ENCODE assay signal across 1 cellular context in genomic region chr20:41617931-41618806, GRCh38.
A peak's percentile ranks its signal among the peaks of the same experiment; 100 is the strongest.
TF ChIP-seq lines count a peak whose summit lies in the region.

CHD6 (minus strand) TSS chr20:41618377; CDS start chr20:41551337, 67,040 bp downstream.

TF ChIP-seq in HepG2, 621 proteins besides CTCF, POLR2A, EP300 and RAD21 (continued from another document and continues in another):
- TF ChIP-seq NKX3-1 (CRISPR knock-in tag; IDR thresholded peaks at IDR 0.05), result no peak
- no peak for TF ChIP-seq SMAD9 (CRISPR knock-in tag; IDR thresholded peaks at IDR 0.05)
- TF ChIP-seq ZNF567 (CRISPR knock-in tag; IDR thresholded peaks at IDR 0.05; ENCODE audit: borderline replicate concordance), result no peak
- TF ChIP-seq ZNF614 (CRISPR knock-in tag; IDR thresholded peaks at IDR 0.05; ENCODE audit: borderline replicate concordance), result peak; percentile 56; the same call in 1 of the 2 replicates
- peak; percentile 30; the same call in 1 of the 2 replicates for TF ChIP-seq ZNF574 (CRISPR knock-in tag; IDR thresholded peaks at IDR 0.05)
- TF ChIP-seq ATF3 (CRISPR knock-in tag; IDR thresholded peaks at IDR 0.05), result no peak
- TF ChIP-seq BRD4 (CRISPR knock-in tag; IDR thresholded peaks at IDR 0.05), result no peak; the same call in 1 of the 2 replicates
- no peak for TF ChIP-seq RELA (CRISPR knock-in tag; IDR thresholded peaks at IDR 0.05)
- TF ChIP-seq ZBTB42 (CRISPR knock-in tag; IDR thresholded peaks at IDR 0.05), result no peak
- no peak for TF ChIP-seq ZNF512B (CRISPR knock-in tag; IDR thresholded peaks at IDR 0.05; ENCODE audit: borderline replicate concordance)
- TF ChIP-seq PRMT3 (CRISPR knock-in tag; IDR thresholded peaks at IDR 0.05; ENCODE audit: borderline replicate concordance, low read depth), result no peak
- TF ChIP-seq MIER3 (CRISPR knock-in tag; IDR thresholded peaks at IDR 0.05; ENCODE audit: borderline replicate concordance), result peak; percentile 76; the same call in 1 of the 2 replicates
- TF ChIP-seq ATF7 (IDR thresholded peaks at IDR 0.05), result no peak
- no peak for TF ChIP-seq ATF7 (CRISPR knock-in tag; IDR thresholded peaks at IDR 0.05)
- TF ChIP-seq PHF8 (CRISPR knock-in tag; IDR thresholded peaks at IDR 0.05), result peak; percentile 88
- TF ChIP-seq ZC3H13 (CRISPR knock-in tag; IDR thresholded peaks at IDR 0.05), result no peak
- no peak for TF ChIP-seq HOXA7 (CRISPR knock-in tag; IDR thresholded peaks at IDR 0.05)
- TF ChIP-seq ZNF180 (CRISPR knock-in tag; IDR thresholded peaks at IDR 0.05; ENCODE audit: borderline replicate concordance, low read depth), result no peak
- TF ChIP-seq PRDM4 (CRISPR knock-in tag; IDR thresholded peaks at IDR 0.05; ENCODE audit: borderline replicate concordance), result 0 out of 2 replicates have a peak, but pooled peaks have one; percentile 78
- no peak for TF ChIP-seq SIN3B (IDR thresholded peaks at IDR 0.05; ENCODE audit: low read length)
- no peak for TF ChIP-seq SIX1 (CRISPR knock-in tag; IDR thresholded peaks at IDR 0.05; ENCODE audit: borderline replicate concordance)
- no peak for TF ChIP-seq CC2D1A (CRISPR knock-in tag; IDR thresholded peaks at IDR 0.05)
- TF ChIP-seq ZFP90 (CRISPR knock-in tag; IDR thresholded peaks at IDR 0.05; ENCODE audit: borderline replicate concordance), result no peak
- no peak; the same call in 1 of the 2 replicates for TF ChIP-seq ZMYM3 (CRISPR knock-in tag; IDR thresholded peaks at IDR 0.05)
- TF ChIP-seq ZNF431 (CRISPR knock-in tag; IDR thresholded peaks at IDR 0.05; ENCODE audit: borderline replicate concordance, low read depth), result no peak
- TF ChIP-seq ZNF317 (CRISPR knock-in tag; IDR thresholded peaks at IDR 0.05), result no peak
- TF ChIP-seq ZNF20 (CRISPR knock-in tag; IDR thresholded peaks at IDR 0.05), result no peak
- TF ChIP-seq CENPT (CRISPR knock-in tag; IDR thresholded peaks at IDR 0.05; ENCODE audit: low read depth), result no peak
- peak; percentile 47; the same call in 1 of the 2 replicates for TF ChIP-seq GLI4 (CRISPR knock-in tag; IDR thresholded peaks at IDR 0.05; ENCODE audit: borderline replicate concordance)
- no peak for TF ChIP-seq ZZZ3 (CRISPR knock-in tag; IDR thresholded peaks at IDR 0.05; ENCODE audit: borderline replicate concordance)
- no peak for TF ChIP-seq MAFK (conservative IDR thresholded peaks at IDR 0.05 in 1 of 2, IDR thresholded peaks at IDR 0.05 in 1 of 2; ENCODE audit: low read length in 2 of 2)
- TF ChIP-seq TOPORS (CRISPR knock-in tag; IDR thresholded peaks at IDR 0.05), result no peak
- TF ChIP-seq RFX3 (CRISPR knock-in tag; IDR thresholded peaks at IDR 0.05), result no peak
- TF ChIP-seq PATZ1 (CRISPR knock-in tag; IDR thresholded peaks at IDR 0.05), result peak; percentile 81
- TF ChIP-seq ZFYVE20 (CRISPR knock-in tag; IDR thresholded peaks at IDR 0.05; ENCODE audit: borderline replicate concordance, low read depth), result no peak
- TF ChIP-seq JUN (CRISPR knock-in tag; IDR thresholded peaks at IDR 0.05), result no peak
- TF ChIP-seq ZNF646 (CRISPR knock-in tag; IDR thresholded peaks at IDR 0.05), result no peak
- no peak for TF ChIP-seq ZBTB2 (CRISPR knock-in tag; IDR thresholded peaks at IDR 0.05; ENCODE audit: low read depth)
- TF ChIP-seq MIXL1 (CRISPR knock-in tag; IDR thresholded peaks at IDR 0.05), result peak; percentile 75; the same call in 1 of the 2 replicates
- TF ChIP-seq LRRFIP1 (CRISPR knock-in tag; conservative IDR thresholded peaks at IDR 0.05), result no peak
